26 cellular contexts compared by ENCODE assay signal in genomic region chr17:58760248-58760647, GRCh38. TPM values are rescaled to one million over a fixed set of nuclear protein-coding genes. Genes with fewer than 3 reads are reported as not detected.
DNase-seq lines count a peak whose midpoint lies in the region; ATAC-seq, FAIRE-seq and TF ChIP-seq lines count a peak whose summit lies in the region.
"Had no signal": no experiment of that assay in that cellular context is flagged by ENCODE, and none has a peak within 500 bp of the region (broad histone marks: within the 10 kb centered on the region; RNA-seq: fewer than 3 reads in every experiment).

No MANE protein-coding gene starts in this region.

- no peaks in the 10 kb centered on the region; a peak in 1 of 3 replicates for H3K36me3 ChIP-seq in HEK293 (ENCODE audit: control insufficient read depth in 2 of 2, insufficient read depth in 1 of 2, low read length in 2 of 2)
- H3K36me3 ChIP-seq in OCI-LY3 (replicated peaks; ENCODE audit: low read depth, low read length) = peaks cover 16% of the 10 kb centered on the region
- H3K36me3 ChIP-seq: BLaER1 treated with 17β-estradiol and CSF1 and Interleukin-3, amounts not matched to agents 10 nM and 100 nM; SJSA1 had no signal

- H4K20me1 ChIP-seq in OCI-LY3 (ENCODE audit: insufficient read depth, low read length) = peaks cover 28% of the 10 kb centered on the region

- no peak overlapping the region for H2AFZ ChIP-seq in OCI-LY3 (ENCODE audit: low read depth, low read length)
- H2AFZ ChIP-seq: GM23338, PC-9 had no signal

- peak; percentile 54 for FAIRE-seq in A549 (lab: Jason Lieb, UNC)

- POLR2A ChIA-PET in A549 (lab: Yijun Ruan, JAX) (no interaction called here), HEK293 (lab: Yijun Ruan, JAX) (no interaction called here)

- no peak for DNase-seq in A549 (ENCODE audit: low read depth in 1 of 2, low spot score in 1 of 2)
- DNase-seq in NCI-H2107 treated with DMSO at 0.1 percent for 48 hours (lab: John Stamatoyannopoulos, UW; ENCODE audit: unreplicated experiment) = no peak
- DNase-seq: AML-193; CD4-positive, alpha-beta T cell; H9; HFFc6; IMR-90; MM.1S; NCI-H1105 treated with DMSO at 0.1 percent for 48 hours; NCI-H146; NCI-H1930; NCI-H2107; NCI-H526; PC-9; Right ventricle myocardium superior; RPMI8226; T-helper 2 cell had no signal

- peaks cover 16% of the 10 kb centered on the region for H3K4me1 Mint-ChIP-seq in nephron

- 41% methylated on average over 2 of the region's 2 CpGs for WGBS in A549 (ENCODE audit: missing lambda C conversion rate)

- TF ChIP-seq EP300 in A549 (IDR thresholded peaks at IDR 0.05) = no peak

- H3K27ac Mint-ChIP-seq in nephron = no peak overlapping the region
- H3K27ac Mint-ChIP-seq: CD4-positive, alpha-beta T cell; GM23338; H9; HFFc6 had no signal

- CTCF ChIA-PET in A549 (lab: Yijun Ruan, JAX) = no interaction called here
- CTCF ChIA-PET in HEK293 (lab: Yijun Ruan, JAX) = interaction anchor here (0.6 kb wide), 1 partner anchor 634 kb away, joined by 3 read pairs; no protein-coding TSS in a partner anchor

- H3K4me1 ChIP-seq in A549 (peaks cover 6% of the 10 kb centered on the region; the same call in 2 of the 3 replicates), HEK293 (ENCODE audit: control insufficient read depth, insufficient read depth, low read length) (peaks cover 8% of the 10 kb centered on the region; the same call in 1 of the 2 replicates), OCI-LY3 (ENCODE audit: low read length) (peaks cover 52% of the 10 kb centered on the region)

- H3K27me3 ChIP-seq in OCI-LY3 (ENCODE audit: low read depth, low read length) = peaks cover 3% of the 10 kb centered on the region; the same call in 1 of the 2 replicates

- H3K4me3 ChIP-seq in A549 (no peak overlapping the region), HEK293 (ENCODE audit: low read depth, low read length) (no peak overlapping the region), OCI-LY3 (ENCODE audit: low read length) (peak overlapping the region; percentile 58)
- H3K4me3 ChIP-seq: BLaER1 treated with 17β-estradiol and CSF1 and Interleukin-3, amounts not matched to agents 10 nM and 100 nM; GM23338; PC-9; SJSA1 had no signal

- no peaks in the 10 kb centered on the region for H3K9me3 Mint-ChIP-seq in nephron
- H3K9me3 Mint-ChIP-seq: CD4-positive, alpha-beta T cell; GM23338; H9; HFFc6 had no signal

- ATAC-seq in A549 = no peak
- no peak for ATAC-seq in GM19324 (IDR thresholded peaks at IDR 0.05; ENCODE audit: low FRiP score, unreplicated experiment)
- no peak for ATAC-seq in GM19452 (IDR thresholded peaks at IDR 0.05; ENCODE audit: unreplicated experiment)
- ATAC-seq: GM23338 had no signal

- H3K9ac ChIP-seq in OCI-LY3 (ENCODE audit: low read length) = peak overlapping the region; percentile 20
- H3K9ac ChIP-seq: BLaER1 treated with 17β-estradiol and CSF1 and Interleukin-3, amounts not matched to agents 10 nM and 100 nM; KMS-11 had no signal

- TF ChIP-seq RAD21 in A549 (conservative IDR thresholded peaks at IDR 0.05 in 1 of 2, IDR thresholded peaks at IDR 0.05 in 1 of 2) = no peak

- no peaks in the 10 kb centered on the region for H3K36me3 Mint-ChIP-seq in nephron (ENCODE audit: low read depth)

- no peak for TF ChIP-seq CTCF in A549 (IDR thresholded peaks at IDR 0.05)
- no peak for TF ChIP-seq CTCF in HEK293 (tag by site-specific recombination; IDR thresholded peaks at IDR 0.05)
- TF ChIP-seq CTCF in OCI-LY3 (IDR thresholded peaks at IDR 0.05; ENCODE audit: low read depth, low read length) = no peak
- TF ChIP-seq CTCF in nephron (IDR thresholded peaks at IDR 0.05; ENCODE audit: unreplicated experiment in 3 of 3) = no peak

- TF ChIP-seq POLR2A in A549 (IDR thresholded peaks at IDR 0.05; ENCODE audit: low read length) = no peak

- H3K4me2 ChIP-seq in A549 (no peak overlapping the region), OCI-LY3 (ENCODE audit: low read length) (peak overlapping the region; percentile 84)
- H3K4me2 ChIP-seq: BLaER1 treated with 17β-estradiol and CSF1 and Interleukin-3, amounts not matched to agents 10 nM and 100 nM; GM23338; KMS-11; PC-9 had no signal

- H3K27me3 Mint-ChIP-seq in nephron (ENCODE audit: low read depth) = peaks cover 6% of the 10 kb centered on the region

- H3K4me3 Mint-ChIP-seq in nephron = peak overlapping the region in 2 of 3 experiments; percentile 0 to 6
- H3K4me3 Mint-ChIP-seq: GM23338, H9, HFFc6 had no signal

- no peaks in the 10 kb centered on the region for H3K9me3 ChIP-seq in A549
- no peaks in the 10 kb centered on the region for H3K9me3 ChIP-seq in HEK293 (ENCODE audit: control insufficient read depth, insufficient read depth, low read depth, low read length)
- no peaks in the 10 kb centered on the region for H3K9me3 ChIP-seq in OCI-LY3 (ENCODE audit: insufficient read depth, low read length)
- H3K9me3 ChIP-seq: BLaER1 treated with 17β-estradiol and CSF1 and Interleukin-3, amounts not matched to agents 10 nM and 100 nM; SJSA1 had no signal

- H3K27ac ChIP-seq in A549 (no peak overlapping the region), HEK293 (ENCODE audit: extremely low read depth, low read depth, low read length) (no peak overlapping the region), OCI-LY3 (ENCODE audit: low read length) (peak overlapping the region; percentile 85)
- H3K27ac ChIP-seq: BLaER1 treated with 17β-estradiol and CSF1 and Interleukin-3, amounts not matched to agents 10 nM and 100 nM; KMS-11; PC-9; SJSA1 had no signal

- peaks cover 70% of the 10 kb centered on the region for H3K79me2 ChIP-seq in OCI-LY3 (ENCODE audit: low read length)

TF ChIP-seq in A549, 52 proteins besides CTCF, POLR2A, EP300 and RAD21:
- TF ChIP-seq EHMT2 (IDR thresholded peaks at IDR 0.05; ENCODE audit: low read depth) = no peak
- 0 out of 2 replicates have a peak, but pooled peaks have one; percentile 30 for TF ChIP-seq CBX8 (IDR thresholded peaks at IDR 0.05)

TF ChIP-seq in HEK293, 187 proteins besides CTCF, POLR2A, EP300 and RAD21:
- peak; percentile 81 for TF ChIP-seq ZNF692 (tag by site-specific recombination; IDR thresholded peaks at IDR 0.05)
- TF ChIP-seq ZNF10 (tag by site-specific recombination; IDR thresholded peaks at IDR 0.05) = no peak
- TF ChIP-seq ZFP69B (tag by site-specific recombination; IDR thresholded peaks at IDR 0.05) = peak; percentile 52; the same call in 1 of the 2 replicates
- peak; percentile 26; the same call in 1 of the 2 replicates for TF ChIP-seq PRDM1 (tag by site-specific recombination; IDR thresholded peaks at IDR 0.05)

RNA-seq across cellular contexts. Expression of gene PPM1E, which starts 4.6 kb away (rescaled TPM):
- 0.25 and 0.26 TPM in 2 replicates for polyA plus RNA-seq in A549 (2011; rRNA removed)
- 0.01 TPM in 2 replicates for polyA plus RNA-seq in A549 (2012; cell fraction: cytosol; rRNA removed)
- 0.01 TPM in 2 replicates for polyA plus RNA-seq in A549 (2012; cell fraction: nucleus; rRNA removed)
- 0.05 to 0.09 TPM (median 0.08 TPM) in 3 replicates for polyA plus RNA-seq in A549 (2017; fragmentation: RNase III; extraction: RNeasy Plus Mini Kit Qiagen cat#74134 plus additional on column Dnase treatment)
- 0.12 and 0.19 TPM in 2 replicates for polyA minus RNA-seq in A549 (2011; rRNA and poly(A)+ RNA removed)
